Comparison of ENCODE assay signal across 20 cellular contexts in the genomic region with DNA sequence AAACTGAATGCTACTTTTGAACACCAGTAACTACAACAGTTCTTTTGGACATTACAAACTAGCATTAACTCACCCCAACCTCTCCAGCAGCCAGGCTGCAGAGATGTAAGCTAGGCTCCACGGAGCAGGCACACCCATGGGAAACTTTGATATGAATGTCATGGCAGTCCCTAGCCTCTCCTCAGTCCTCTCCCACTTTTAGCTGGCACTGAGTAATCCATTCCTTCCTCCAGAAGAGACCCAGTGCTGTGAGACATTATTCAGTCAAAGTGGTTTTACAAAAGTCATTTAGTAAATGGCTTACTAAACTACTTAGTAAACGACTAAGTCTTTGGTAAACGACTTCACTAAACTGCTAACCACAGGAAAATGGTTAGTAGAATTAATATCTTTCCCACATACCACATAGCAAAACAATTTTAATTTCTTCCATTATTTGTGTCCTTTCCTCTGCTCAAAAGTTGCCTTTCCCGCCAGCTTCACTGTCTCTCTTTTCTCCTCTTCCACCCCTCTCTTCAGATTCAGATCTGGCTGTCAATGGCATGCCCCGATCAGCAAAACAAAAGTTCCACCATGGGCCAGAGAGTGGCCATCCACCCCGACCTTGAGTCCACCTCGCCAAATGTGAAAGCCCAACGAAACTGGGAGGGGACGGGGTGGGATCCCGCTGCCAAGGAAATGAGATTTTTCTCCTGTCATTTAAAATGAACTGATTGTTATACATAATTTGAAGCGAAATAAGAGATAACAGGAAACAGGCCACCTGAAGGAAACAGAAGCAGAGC.
A peak's percentile ranks its signal among the peaks of the same experiment; 100 is the strongest.
DNase-seq lines count a peak whose midpoint lies in the region; ATAC-seq and TF ChIP-seq lines count a peak whose summit lies in the region.
"Had no signal": no experiment of that assay in that cellular context is flagged by ENCODE, and none has a peak within 500 bp of the region (broad histone marks: within the 10 kb centered on the region; RNA-seq: fewer than 3 reads in every experiment).

No MANE protein-coding gene starts in this region.

- H3K4me1 Mint-ChIP-seq in activated T-cell treated with anti-CD3 and anti-CD28 coated beads, Interleukin-2, amount 50 U/mL, for 72 hours (ENCODE audit: low read depth): no peaks in the 10 kb centered on the region
- no peaks in the 10 kb centered on the region for H3K4me1 Mint-ChIP-seq in stimulated activated effector memory CD8-positive, alpha-beta T cell treated with anti-CD3 and anti-CD28 coated beads, Interleukin-12 subunit alpha, Interleukin-12 subunit beta, amount 100 ng/mL, for 72 hours
- no peaks in the 10 kb centered on the region for H3K4me1 Mint-ChIP-seq in T-helper 2 cell treated with Interferon-gamma antibody and Interleukin-4, amounts not matched to agents 5 μg/mL and 100 μg/mL, for 36 hours (ENCODE audit: low read depth)
- H3K4me1 Mint-ChIP-seq in activated CD8-positive, alpha-beta T cell treated with anti-CD3 and anti-CD28 coated beads, Interleukin-2, amount 10 ng/mL, durations not matched to agents 7 days and 5 days (ENCODE audit: low read depth): no peaks in the 10 kb centered on the region
- H3K4me1 Mint-ChIP-seq: activated B cell treated with CpG ODN at 0.5 μM for 24 hours; CD4-positive, CD25-positive, alpha-beta regulatory T cell; T-cell had no signal

- H3K4me1 ChIP-seq in mesenchymal stem cell (ENCODE audit: control insufficient read depth, insufficient read depth, low read depth, low read length) (peaks cover 6% of the 10 kb centered on the region), ascending aorta (no peaks in the 10 kb centered on the region)
- H3K4me1 ChIP-seq: Peyer's patch had no signal

- no peak overlapping the region for H3K4me3 Mint-ChIP-seq in activated T-cell treated with anti-CD3 and anti-CD28 coated beads, Interleukin-2, amount 50 U/mL, for 72 hours
- no peak overlapping the region for H3K4me3 Mint-ChIP-seq in stimulated activated effector memory CD8-positive, alpha-beta T cell treated with anti-CD3 and anti-CD28 coated beads, Interleukin-12 subunit alpha, Interleukin-12 subunit beta, amount 100 ng/mL, for 72 hours
- no peak overlapping the region for H3K4me3 Mint-ChIP-seq in T-helper 2 cell treated with Interferon-gamma antibody and Interleukin-4, amounts not matched to agents 5 μg/mL and 100 μg/mL, for 36 hours
- H3K4me3 Mint-ChIP-seq in activated CD8-positive, alpha-beta T cell treated with anti-CD3 and anti-CD28 coated beads, Interleukin-2, amount 10 ng/mL, durations not matched to agents 7 days and 5 days: no peak overlapping the region
- H3K4me3 Mint-ChIP-seq: activated B cell treated with CpG ODN at 0.5 μM for 24 hours; activated naive CD4-positive, alpha-beta T cell treated with anti-CD3 and anti-CD28 coated beads for 36 hours; CD4-positive, CD25-positive, alpha-beta regulatory T cell; natural killer cell treated with Interleukin-12 subunit alpha and Interleukin-12 subunit beta and Interleukin-15 and Interleukin-18, amount 100 ng/mL, for 72 hours; T-cell had no signal

- peaks cover 34% of the 10 kb centered on the region for H3K27me3 Mint-ChIP-seq in activated T-cell treated with anti-CD3 and anti-CD28 coated beads, Interleukin-2, amount 50 U/mL, for 72 hours (ENCODE audit: low read depth)
- H3K27me3 Mint-ChIP-seq in T-helper 2 cell treated with Interferon-gamma antibody and Interleukin-4, amounts not matched to agents 5 μg/mL and 100 μg/mL, for 36 hours (ENCODE audit: low read depth): peaks cover 5% of the 10 kb centered on the region
- H3K27me3 Mint-ChIP-seq in activated CD8-positive, alpha-beta T cell treated with anti-CD3 and anti-CD28 coated beads, Interleukin-2, amount 10 ng/mL, durations not matched to agents 7 days and 5 days (ENCODE audit: low read depth): peaks cover 5% of the 10 kb centered on the region

- no peak overlapping the region for H2BK15ac ChIP-seq in mesenchymal stem cell (ENCODE audit: low read depth, poor library complexity, severe bottlenecking)

- H3K4me3 ChIP-seq in dorsolateral prefrontal cortex: no peak overlapping the region
- H3K4me3 ChIP-seq in mesenchymal stem cell (ENCODE audit: insufficient read depth in 1 of 2, low read depth in 1 of 2, low read length in 2 of 2): no peak overlapping the region
- H3K4me3 ChIP-seq in ascending aorta: no peak overlapping the region
- H3K4me3 ChIP-seq: lower lobe of right lung, Peyer's patch had no signal

- peak in 1 of 2 donors; percentile 12 for DNase-seq in activated T-cell treated with anti-CD3 and anti-CD28 coated beads, Interleukin-2, amount 50 U/mL, for 72 hours
- no peak for DNase-seq in activated T-cell treated with anti-CD3 and anti-CD28 coated beads, Interleukin-2, amount 50 U/mL, for 1 hour
- DNase-seq in dorsolateral prefrontal cortex (no peak), mesenchymal stem cell (peak; percentile 37), ascending aorta (ENCODE audit: low spot score in 2 of 2) (no peak)
- no peak for DNase-seq in stimulated activated effector memory CD8-positive, alpha-beta T cell treated with anti-CD3 and anti-CD28 coated beads, Interleukin-12 subunit alpha, Interleukin-12 subunit beta, amount 100 ng/mL, for 72 hours (ENCODE audit: low spot score in 2 of 2)
- no peak for DNase-seq in T-helper 2 cell treated with Interferon-gamma antibody and Interleukin-4, amounts not matched to agents 5 μg/mL and 100 μg/mL, for 36 hours (ENCODE audit: low spot score)
- no peak for DNase-seq in activated CD8-positive, alpha-beta T cell treated with anti-CD3 and anti-CD28 coated beads, Interleukin-2, amount 10 ng/mL, durations not matched to agents 7 days and 5 days
- DNase-seq: 8988T; activated B cell treated with CpG ODN at 0.5 μM for 24 hours; activated naive CD4-positive, alpha-beta T cell treated with anti-CD3 and anti-CD28 coated beads for 36 hours; CD4-positive, CD25-positive, alpha-beta regulatory T cell; effector CD4-positive, alpha-beta T cell; lower lobe of right lung; NCI-H2029; NCI-H510A treated with DMSO at 0.1 percent for 48 hours; Peyer's patch; stimulated activated CD4-positive, alpha-beta T cell treated with anti-CD3 and anti-CD28 coated beads, Interleukin-4, amount 100 ng/mL, for 4 hours; T-cell had no signal

- peak overlapping the region in 1 of 2 experiments; percentile 48 for H3K18ac ChIP-seq in mesenchymal stem cell (ENCODE audit: low read depth in 1 of 2, low read length in 2 of 2)

- no peak overlapping the region for H3K14ac ChIP-seq in mesenchymal stem cell (ENCODE audit: low read length in 2 of 2)

- H3K79me1 ChIP-seq in mesenchymal stem cell (replicated peaks; ENCODE audit: low read length, poor library complexity, severe bottlenecking): no peaks in the 10 kb centered on the region

- intact Hi-C loops in dorsolateral prefrontal cortex (cut with DNase I): no loop called here
- intact Hi-C loops in ascending aorta (cut with DNase I): no loop called here

- H3K23ac ChIP-seq in mesenchymal stem cell (ENCODE audit: low read length in 2 of 2): no peak overlapping the region

- peak overlapping the region; percentile 38 for H2AK5ac ChIP-seq in mesenchymal stem cell (ENCODE audit: low read length, severe bottlenecking)

- H3K9me3 ChIP-seq in mesenchymal stem cell (ENCODE audit: control insufficient read depth, low read length) (no peaks in the 10 kb centered on the region), ascending aorta (no peaks in the 10 kb centered on the region)
- H3K9me3 ChIP-seq: lower lobe of right lung, Peyer's patch had no signal

- POLR2A ChIA-PET in activated CD8-positive, alpha-beta T cell treated with anti-CD3 and anti-CD28 coated beads, Interleukin-2, amount 10 ng/mL, durations not matched to agents 7 days and 5 days (lab: Charles Lee): no interaction called here

- no peak overlapping the region for H2BK120ac ChIP-seq in mesenchymal stem cell (ENCODE audit: low read depth, low read length)

- WGBS in mesenchymal stem cell: 52% methylated on average over 7 of the region's 11 CpGs

- H3K9ac ChIP-seq in mesenchymal stem cell (ENCODE audit: low read length): no peak overlapping the region

- ATAC-seq in activated T-cell treated with anti-CD3 and anti-CD28 coated beads, Interleukin-2, amount 50 U/mL, for 72 hours (replicated peaks in 1 of 2): peak; percentile 40 to 87
- ATAC-seq in stimulated activated effector memory CD8-positive, alpha-beta T cell treated with anti-CD3 and anti-CD28 coated beads, Interleukin-12 subunit alpha, Interleukin-12 subunit beta, amount 100 ng/mL, for 72 hours: peak; percentile 19
- ATAC-seq in activated CD8-positive, alpha-beta T cell treated with anti-CD3 and anti-CD28 coated beads, Interleukin-2, amount 10 ng/mL, durations not matched to agents 7 days and 5 days: no peak
- ATAC-seq: lower lobe of right lung; natural killer cell treated with Interleukin-12 subunit alpha and Interleukin-12 subunit beta and Interleukin-15 and Interleukin-18, amount 100 ng/mL, for 72 hours; T-cell had no signal

- H3K27ac ChIP-seq in dorsolateral prefrontal cortex: peak overlapping the region in 38 of 59 donors; percentile 14 to 84 (median 58)
- H3K27ac ChIP-seq in mesenchymal stem cell (ENCODE audit: low read length, poor library complexity, severe bottlenecking): peak overlapping the region; percentile 11
- H3K27ac ChIP-seq in ascending aorta: no peak overlapping the region
- H3K27ac ChIP-seq: lower lobe of right lung, Peyer's patch had no signal

- CTCF ChIA-PET in activated CD8-positive, alpha-beta T cell treated with anti-CD3 and anti-CD28 coated beads, Interleukin-2, amount 10 ng/mL, durations not matched to agents 7 days and 5 days (lab: Charles Lee): no interaction called here

- no peak overlapping the region for H4K91ac ChIP-seq in mesenchymal stem cell (ENCODE audit: low read length)

- H3K36me3 Mint-ChIP-seq in activated T-cell treated with anti-CD3 and anti-CD28 coated beads, Interleukin-2, amount 50 U/mL, for 72 hours (ENCODE audit: insufficient read depth in 2 of 2): no peaks in the 10 kb centered on the region
- no peaks in the 10 kb centered on the region for H3K36me3 Mint-ChIP-seq in stimulated activated effector memory CD8-positive, alpha-beta T cell treated with anti-CD3 and anti-CD28 coated beads, Interleukin-12 subunit alpha, Interleukin-12 subunit beta, amount 100 ng/mL, for 72 hours
- H3K36me3 Mint-ChIP-seq in T-helper 2 cell treated with Interferon-gamma antibody and Interleukin-4, amounts not matched to agents 5 μg/mL and 100 μg/mL, for 36 hours (ENCODE audit: low read depth): no peaks in the 10 kb centered on the region
- H3K36me3 Mint-ChIP-seq in activated CD8-positive, alpha-beta T cell treated with anti-CD3 and anti-CD28 coated beads, Interleukin-2, amount 10 ng/mL, durations not matched to agents 7 days and 5 days (ENCODE audit: low read depth): no peaks in the 10 kb centered on the region
- H3K36me3 Mint-ChIP-seq: CD4-positive, CD25-positive, alpha-beta regulatory T cell; natural killer cell treated with Interleukin-12 subunit alpha and Interleukin-12 subunit beta and Interleukin-15 and Interleukin-18, amount 100 ng/mL, for 72 hours; T-cell had no signal

- H3K9me3 Mint-ChIP-seq in activated T-cell treated with anti-CD3 and anti-CD28 coated beads, Interleukin-2, amount 50 U/mL, for 72 hours: peaks cover 0 to 2% of the 10 kb centered on the region in 2 donors
- no peaks in the 10 kb centered on the region for H3K9me3 Mint-ChIP-seq in stimulated activated effector memory CD8-positive, alpha-beta T cell treated with anti-CD3 and anti-CD28 coated beads, Interleukin-12 subunit alpha, Interleukin-12 subunit beta, amount 100 ng/mL, for 72 hours
- H3K9me3 Mint-ChIP-seq in T-helper 2 cell treated with Interferon-gamma antibody and Interleukin-4, amounts not matched to agents 5 μg/mL and 100 μg/mL, for 36 hours: no peaks in the 10 kb centered on the region
- H3K9me3 Mint-ChIP-seq in activated CD8-positive, alpha-beta T cell treated with anti-CD3 and anti-CD28 coated beads, Interleukin-2, amount 10 ng/mL, durations not matched to agents 7 days and 5 days (ENCODE audit: insufficient read depth): no peaks in the 10 kb centered on the region
- H3K9me3 Mint-ChIP-seq: activated B cell treated with CpG ODN at 0.5 μM for 24 hours; activated naive CD4-positive, alpha-beta T cell treated with anti-CD3 and anti-CD28 coated beads for 36 hours; T-cell had no signal

- H3K27me3 ChIP-seq in dorsolateral prefrontal cortex (no peaks in the 10 kb centered on the region), mesenchymal stem cell (ENCODE audit: control insufficient read depth in 1 of 2, insufficient read depth in 1 of 2, low read length in 2 of 2) (peaks cover 0 to 10% of the 10 kb centered on the region in 2 experiments), ascending aorta (no peaks in the 10 kb centered on the region)
- H3K27me3 ChIP-seq: Peyer's patch had no signal

- peak overlapping the region; percentile 31 to 88 for H2BK12ac ChIP-seq in mesenchymal stem cell (ENCODE audit: low read length in 2 of 2)

- H2BK5ac ChIP-seq in mesenchymal stem cell (ENCODE audit: low read depth, low read length, poor library complexity, severe bottlenecking): no peak overlapping the region

- no peak overlapping the region for H2AFZ ChIP-seq in mesenchymal stem cell (ENCODE audit: low read depth, low read length)

- H3K4ac ChIP-seq in mesenchymal stem cell (ENCODE audit: low read depth in 1 of 2, low read length in 2 of 2): no peak overlapping the region

- H4K8ac ChIP-seq in mesenchymal stem cell (ENCODE audit: low read length): no peak overlapping the region

- H3K36me3 ChIP-seq in mesenchymal stem cell (ENCODE audit: control insufficient read depth in 1 of 2, insufficient read depth in 2 of 2, low read depth in 1 of 2, low read length in 2 of 2) (no peaks in the 10 kb centered on the region), ascending aorta (no peaks in the 10 kb centered on the region)
- H3K36me3 ChIP-seq: lower lobe of right lung, Peyer's patch had no signal

- TF ChIP-seq CTCF in dorsolateral prefrontal cortex (IDR thresholded peaks at IDR 0.05 in 54 of 56, conservative IDR thresholded peaks at IDR 0.05 in 2 of 56; ENCODE audit: low read depth in 1 of 56, partially characterized antibody in 56 of 56): no peak
- TF ChIP-seq CTCF in ascending aorta (IDR thresholded peaks at IDR 0.05): no peak

- no peak overlapping the region for H3K4me2 ChIP-seq in mesenchymal stem cell (ENCODE audit: low read length, poor library complexity, severe bottlenecking)

- H3K27ac Mint-ChIP-seq in activated T-cell treated with anti-CD3 and anti-CD28 coated beads, Interleukin-2, amount 50 U/mL, for 72 hours: no peak overlapping the region
- no peak overlapping the region for H3K27ac Mint-ChIP-seq in stimulated activated effector memory CD8-positive, alpha-beta T cell treated with anti-CD3 and anti-CD28 coated beads, Interleukin-12 subunit alpha, Interleukin-12 subunit beta, amount 100 ng/mL, for 72 hours
- no peak overlapping the region for H3K27ac Mint-ChIP-seq in T-helper 2 cell treated with Interferon-gamma antibody and Interleukin-4, amounts not matched to agents 5 μg/mL and 100 μg/mL, for 36 hours
- no peak overlapping the region for H3K27ac Mint-ChIP-seq in activated CD8-positive, alpha-beta T cell treated with anti-CD3 and anti-CD28 coated beads, Interleukin-2, amount 10 ng/mL, durations not matched to agents 7 days and 5 days
- H3K27ac Mint-ChIP-seq: activated B cell treated with CpG ODN at 0.5 μM for 24 hours; activated naive CD4-positive, alpha-beta T cell treated with anti-CD3 and anti-CD28 coated beads for 36 hours; CD4-positive, CD25-positive, alpha-beta regulatory T cell; natural killer cell treated with Interleukin-12 subunit alpha and Interleukin-12 subunit beta and Interleukin-15 and Interleukin-18, amount 100 ng/mL, for 72 hours; T-cell had no signal

Comparison
In these comparisons a context has a peak if more than half of its experiments do, and no peak if none do; other contexts are left out.
1. H3K27ac ChIP-seq: peak in dorsolateral prefrontal cortex (38 of 59) and mesenchymal stem cell (single experiment); none in ascending aorta (0 of 2).